Comparison of ENCODE assay signal across 7 cellular contexts in the genomic region with DNA sequence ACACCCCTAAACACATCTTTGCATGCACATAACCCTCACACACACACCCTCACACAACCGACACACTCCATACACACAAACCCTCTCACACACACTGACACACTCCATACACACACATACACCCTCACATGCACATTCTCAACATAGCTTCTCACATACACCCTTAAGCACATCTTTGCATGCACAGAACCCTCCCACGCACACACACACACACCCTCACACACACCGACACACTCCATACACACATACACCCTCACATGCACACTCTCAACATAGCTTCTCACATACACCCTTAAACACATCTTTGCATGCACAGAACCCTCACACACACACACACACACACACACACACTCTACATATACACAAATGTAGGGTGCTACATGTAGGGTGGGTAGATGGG.
"Had no signal": no experiment of that assay in that cellular context is flagged by ENCODE, and none has a peak within 500 bp of the region (broad histone marks: within the 10 kb centered on the region; RNA-seq: fewer than 3 reads in every experiment).

No MANE protein-coding gene starts in this region.

- H3K9me3 ChIP-seq: HAP-1 had no signal

- H3K4me2 ChIP-seq: GM23338 had no signal

- H2AFZ ChIP-seq: GM23338 had no signal

- FAIRE-seq: HepG2, K562 had no signal

- H3K4me3 ChIP-seq: GM23338, HAP-1, K562 had no signal

- H3K4me1 ChIP-seq: HAP-1 had no signal

- DNase-seq: H7, KG1 had no signal

- ATAC-seq: GM23338, HCT116, HepG2, K562 had no signal

- H3K4me3 Mint-ChIP-seq: GM23338 had no signal

- H3K9me3 Mint-ChIP-seq: GM23338 had no signal

- H3K27ac Mint-ChIP-seq: GM23338 had no signal

- H3K4me1 Mint-ChIP-seq: GM23338 had no signal

- H3K36me3 ChIP-seq: HAP-1 had no signal
